8 cellular contexts compared by ENCODE assay signal in the genomic region with DNA sequence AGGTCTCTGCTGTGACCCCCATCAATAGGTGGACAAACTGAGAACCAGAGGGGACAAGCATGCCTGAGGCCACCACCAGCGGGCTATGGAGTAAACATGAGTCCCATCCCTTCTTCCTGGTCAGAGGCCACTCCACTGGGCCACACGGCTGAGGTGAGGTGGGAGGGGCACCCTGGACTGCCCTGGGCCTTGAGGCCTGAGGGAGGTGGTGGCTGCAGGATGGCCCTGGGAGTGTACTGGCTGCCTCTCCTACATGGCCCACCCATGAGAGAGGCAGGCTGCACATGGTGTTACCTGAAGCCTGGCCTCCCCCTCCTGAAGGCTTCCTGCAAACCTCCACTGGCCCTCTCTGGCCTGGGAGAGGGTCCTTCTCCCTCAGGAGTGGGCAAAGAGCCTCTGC.
"Had no signal": no experiment of that assay in that cellular context is flagged by ENCODE, and none has a peak within 500 bp of the region (broad histone marks: within the 10 kb centered on the region; RNA-seq: fewer than 3 reads in every experiment).

No MANE protein-coding gene starts in this region.

- DNase-seq: GM23248, GOT3, H9, HCEC 1CT, KBM-7 had no signal

- H3K4me2 ChIP-seq: KMS-11 had no signal

- H3K4me3 ChIP-seq: GM23248 had no signal

- H2AFZ ChIP-seq: GM23248 had no signal

- H3K27ac ChIP-seq: GM23248, HL-60, KMS-11 had no signal

- ATAC-seq: HepG2 had no signal
